Comparison of ENCODE assay signal across 18 cellular contexts in genomic region chrX:7272301-7272700, GRCh38.
A peak's percentile ranks its signal among the peaks of the same experiment; 100 is the strongest.
DNase-seq lines count a peak whose midpoint lies in the region; ATAC-seq and TF ChIP-seq lines count a peak whose summit lies in the region.
"Had no signal": no experiment of that assay in that cellular context is flagged by ENCODE, and none has a peak within 500 bp of the region (broad histone marks: within the 10 kb centered on the region; RNA-seq: fewer than 3 reads in every experiment).

No MANE protein-coding gene starts in this region.

- no peak overlapping the region for H2AK5ac ChIP-seq in mesenchymal stem cell (ENCODE audit: low read length, severe bottlenecking)

- no peak overlapping the region for H3K4me2 ChIP-seq in mesenchymal stem cell (ENCODE audit: low read length, poor library complexity, severe bottlenecking)

- no peak overlapping the region for H2BK12ac ChIP-seq in mesenchymal stem cell (ENCODE audit: low read length in 2 of 2)

- no peak overlapping the region for H4K91ac ChIP-seq in mesenchymal stem cell (ENCODE audit: low read length)

- no peak overlapping the region for H3K4me3 ChIP-seq in AG10803 (ENCODE audit: low read length)
- H3K4me3 ChIP-seq in NB4 (ENCODE audit: low read depth, low read length): no peak overlapping the region
- no peak overlapping the region for H3K4me3 ChIP-seq in mesenchymal stem cell (ENCODE audit: insufficient read depth in 1 of 2, low read depth in 1 of 2, low read length in 2 of 2)
- H3K4me3 ChIP-seq: Peyer's patch, SJSA1 had no signal

- no peaks in the 10 kb centered on the region for H3K4me1 ChIP-seq in mesenchymal stem cell (ENCODE audit: control insufficient read depth, insufficient read depth, low read depth, low read length)
- H3K4me1 ChIP-seq: Peyer's patch, SJSA1 had no signal

- no peak overlapping the region for H3K4me3 Mint-ChIP-seq in dendritic cell treated with granulocyte-macrophage colony-stimulating factor and Interleukin-4, amounts not matched to agents 40 ng/mL and 50 ng/mL, for 4 days
- H3K4me3 Mint-ChIP-seq: CD8-positive, alpha-beta memory T cell; HFFc6 had no signal

- TF ChIP-seq POLR2A in NB4 (IDR thresholded peaks at IDR 0.05; ENCODE audit: extremely low read depth, insufficient read length): no peak

- peak; percentile 78 for DNase-seq in AG10803 (ENCODE audit: low read depth)
- peak; percentile 23 for DNase-seq in NB4 (ENCODE audit: low read depth)
- DNase-seq in mesenchymal stem cell: peak; percentile 10
- DNase-seq in GM03348 (ENCODE audit: low spot score): no peak
- DNase-seq: C1 segment of cervical spinal cord; CD8-positive, alpha-beta memory T cell; H7; HFFc6; NCI-H1417; NCI-H187 treated with DMSO at 0.1 percent for 48 hours; NCI-H345; NCI-H526; Peyer's patch had no signal

- H3K4me1 Mint-ChIP-seq in dendritic cell treated with granulocyte-macrophage colony-stimulating factor and Interleukin-4, amounts not matched to agents 40 ng/mL and 50 ng/mL, for 4 days (ENCODE audit: low read depth): peaks cover 38% of the 10 kb centered on the region
- H3K4me1 Mint-ChIP-seq: CD8-positive, alpha-beta memory T cell had no signal

- no peak overlapping the region for H3K18ac ChIP-seq in mesenchymal stem cell (ENCODE audit: low read depth in 1 of 2, low read length in 2 of 2)

- intact Hi-C loops in dendritic cell treated with granulocyte-macrophage colony-stimulating factor and Interleukin-4, amounts not matched to agents 40 ng/mL and 50 ng/mL, for 4 days (cut with micrococcal nuclease): no loop called here

- no peaks in the 10 kb centered on the region for H3K79me1 ChIP-seq in mesenchymal stem cell (replicated peaks; ENCODE audit: low read length, poor library complexity, severe bottlenecking)

- no peaks in the 10 kb centered on the region for H3K36me3 Mint-ChIP-seq in dendritic cell treated with granulocyte-macrophage colony-stimulating factor and Interleukin-4, amounts not matched to agents 40 ng/mL and 50 ng/mL, for 4 days (ENCODE audit: low read depth)

- 61% methylated on average over 5 of the region's 5 CpGs for WGBS in mesenchymal stem cell

- H3K36me3 ChIP-seq in mesenchymal stem cell (ENCODE audit: control insufficient read depth in 1 of 2, insufficient read depth in 2 of 2, low read depth in 1 of 2, low read length in 2 of 2): no peaks in the 10 kb centered on the region
- H3K36me3 ChIP-seq: Peyer's patch, SJSA1 had no signal

- peak overlapping the region; percentile 32 for H3K27ac Mint-ChIP-seq in dendritic cell treated with granulocyte-macrophage colony-stimulating factor and Interleukin-4, amounts not matched to agents 40 ng/mL and 50 ng/mL, for 4 days
- H3K27ac Mint-ChIP-seq: CD8-positive, alpha-beta memory T cell; HFFc6 had no signal

- no peaks in the 10 kb centered on the region for H3K9me3 Mint-ChIP-seq in dendritic cell treated with granulocyte-macrophage colony-stimulating factor and Interleukin-4, amounts not matched to agents 40 ng/mL and 50 ng/mL, for 4 days
- H3K9me3 Mint-ChIP-seq: CD8-positive, alpha-beta memory T cell; HFFc6 had no signal

- H3K14ac ChIP-seq in mesenchymal stem cell (ENCODE audit: low read length in 2 of 2): no peak overlapping the region

- TF ChIP-seq CTCF in AG10803 (conservative IDR thresholded peaks at IDR 0.05; ENCODE audit: low read length): no peak
- no peak for TF ChIP-seq CTCF in NB4 (IDR thresholded peaks at IDR 0.05; ENCODE audit: low read depth, low read length)

- H3K27ac ChIP-seq in mesenchymal stem cell (ENCODE audit: low read length, poor library complexity, severe bottlenecking): no peak overlapping the region
- H3K27ac ChIP-seq: Peyer's patch, SJSA1 had no signal

- H2AFZ ChIP-seq in mesenchymal stem cell (ENCODE audit: low read depth, low read length): no peak overlapping the region

- H2BK120ac ChIP-seq in mesenchymal stem cell (ENCODE audit: low read depth, low read length): no peak overlapping the region

- H2BK5ac ChIP-seq in mesenchymal stem cell (ENCODE audit: low read depth, low read length, poor library complexity, severe bottlenecking): no peak overlapping the region

- no peak overlapping the region for H3K4ac ChIP-seq in mesenchymal stem cell (ENCODE audit: low read depth in 1 of 2, low read length in 2 of 2)

- no peak overlapping the region for H3K9ac ChIP-seq in mesenchymal stem cell (ENCODE audit: low read length)

- ATAC-seq in HG03520 (IDR thresholded peaks at IDR 0.05; ENCODE audit: unreplicated experiment): no peak
- no peak for ATAC-seq in HG03354 (IDR thresholded peaks at IDR 0.05; ENCODE audit: poor library complexity, severe bottlenecking, unreplicated experiment)
- ATAC-seq in GM19035 (IDR thresholded peaks at IDR 0.05; ENCODE audit: unreplicated experiment): no peak

- no peaks in the 10 kb centered on the region for H3K27me3 ChIP-seq in mesenchymal stem cell (ENCODE audit: control insufficient read depth in 1 of 2, insufficient read depth in 1 of 2, low read length in 2 of 2)
- H3K27me3 ChIP-seq: Peyer's patch, SJSA1 had no signal

- H3K23ac ChIP-seq in mesenchymal stem cell (ENCODE audit: low read length in 2 of 2): no peak overlapping the region

- no peaks in the 10 kb centered on the region for H3K9me3 ChIP-seq in mesenchymal stem cell (ENCODE audit: control insufficient read depth, low read length)
- H3K9me3 ChIP-seq: Peyer's patch, SJSA1 had no signal

- H3K27me3 Mint-ChIP-seq in dendritic cell treated with granulocyte-macrophage colony-stimulating factor and Interleukin-4, amounts not matched to agents 40 ng/mL and 50 ng/mL, for 4 days: no peaks in the 10 kb centered on the region
- H3K27me3 Mint-ChIP-seq: CD8-positive, alpha-beta memory T cell had no signal

- no peak overlapping the region for H2BK15ac ChIP-seq in mesenchymal stem cell (ENCODE audit: low read depth, poor library complexity, severe bottlenecking)

- no peak overlapping the region for H4K8ac ChIP-seq in mesenchymal stem cell (ENCODE audit: low read length)
